In genomic region chr3:52483081-52483480, GRCh38 we compare ENCODE assay signal across 19 cellular contexts. TPM values are rescaled to one million over a fixed set of nuclear protein-coding genes. Genes with fewer than 3 reads are reported as not detected.
DNase-seq lines count a peak whose midpoint lies in the region; ATAC-seq and TF ChIP-seq lines count a peak whose summit lies in the region.
"Had no signal": no experiment of that assay in that cellular context is flagged by ENCODE, and none has a peak within 500 bp of the region (broad histone marks: within the 10 kb centered on the region; RNA-seq: fewer than 3 reads in every experiment).

No MANE protein-coding gene starts in this region.

- H3K36me3 ChIP-seq in fibroblast of lung (ENCODE audit: control insufficient read depth, insufficient read depth, low read length) (peaks cover 47% of the 10 kb centered on the region), prostate gland (peaks cover 34 to 42% of the 10 kb centered on the region in 2 donors)

- H3K79me2 ChIP-seq in fibroblast of lung (ENCODE audit: control insufficient read depth, insufficient read depth, low read length), result no peaks in the 10 kb centered on the region

- 73% methylated on average over 14 of the region's 14 CpGs for whole genome bisulfite sequencing in prostate gland

- peak overlapping the region; percentile 57 for H3K27ac ChIP-seq in AG04450 (ENCODE audit: low read depth, low read length)
- H3K27ac ChIP-seq in fibroblast of lung (ENCODE audit: insufficient read depth, low read length), result peak overlapping the region; percentile 61
- peak overlapping the region; percentile 72 to 74 for H3K27ac ChIP-seq in prostate gland

- ATAC-seq in T-helper 17 cell (no peak), GM18519 (IDR thresholded peaks at IDR 0.05; ENCODE audit: low FRiP score, unreplicated experiment) (no peak), GM18502 (IDR thresholded peaks at IDR 0.05; ENCODE audit: poor library complexity, unreplicated experiment) (no peak), HG03571 (IDR thresholded peaks at IDR 0.05; ENCODE audit: unreplicated experiment) (no peak)
- ATAC-seq: naive thymus-derived CD8-positive, alpha-beta T cell had no signal

- H3K4me3 ChIP-seq in AG04450 (ENCODE audit: low read depth, low read length), result no peak overlapping the region
- H3K4me3 ChIP-seq in fibroblast of lung (replicated peaks in 1 of 4; ENCODE audit: control extremely low read depth in 1 of 4, insufficient read depth in 1 of 4, low read depth in 3 of 4, low read length in 4 of 4), result no peak overlapping the region
- no peak overlapping the region for H3K4me3 ChIP-seq in prostate gland

- peaks cover 7% of the 10 kb centered on the region for H3K4me1 Mint-ChIP-seq in T-helper 17 cell
- H3K4me1 Mint-ChIP-seq: activated CD4-positive, alpha-beta T cell treated with anti-CD3 and anti-CD28 coated beads, Interleukin-2, amount 10 ng/mL, durations not matched to agents 24 days and 14 days had no signal

- POLR2A ChIA-PET in AG04450 (lab: Yijun Ruan, JAX), result no interaction called here

- peak overlapping the region; percentile 51 for H3K27ac Mint-ChIP-seq in T-helper 17 cell
- H3K27ac Mint-ChIP-seq: stimulated activated naive CD8-positive, alpha-beta T cell treated with anti-CD3 and anti-CD28 coated beads, Interleukin-15, Interleukin-2, amounts not matched to agents 100 ng/mL and 50 ng/mL, for 24 hours had no signal

- H2AFZ ChIP-seq in fibroblast of lung (ENCODE audit: low read length), result no peak overlapping the region

- no peak overlapping the region for H3K9ac ChIP-seq in fibroblast of lung (ENCODE audit: insufficient read depth, low read length)

- H3K27me3 Mint-ChIP-seq in T-helper 17 cell, result no peaks in the 10 kb centered on the region
- H3K27me3 Mint-ChIP-seq: activated CD4-positive, alpha-beta T cell treated with anti-CD3 and anti-CD28 coated beads, Interleukin-2, amount 10 ng/mL, durations not matched to agents 24 days and 14 days; naive thymus-derived CD8-positive, alpha-beta T cell; stimulated activated naive CD8-positive, alpha-beta T cell treated with anti-CD3 and anti-CD28 coated beads, Interleukin-15, Interleukin-2, amounts not matched to agents 100 ng/mL and 50 ng/mL, for 24 hours had no signal

- H3K4me1 ChIP-seq in fibroblast of lung (ENCODE audit: control insufficient read depth, extremely low read depth, insufficient read depth, low read length) (peaks cover 17% of the 10 kb centered on the region), prostate gland (replicated peaks) (no peaks in the 10 kb centered on the region)
- H3K4me1 ChIP-seq: Caco-2 had no signal

- CTCF ChIA-PET in AG04450 (lab: Charles Lee), result interaction anchor here (2.4 kb wide), 1 partner anchor 11 kb away, joined by 11 read pairs; no protein-coding TSS in a partner anchor

- intact Hi-C loops in prostate gland (cut with DNase I), result loop anchor here (5.0 kb wide), 1 partner anchor 49 kb away; the partner anchor contains the start of gene NT5DC2

- no peak overlapping the region for H3K4me3 Mint-ChIP-seq in T-helper 17 cell
- H3K4me3 Mint-ChIP-seq: activated CD4-positive, alpha-beta T cell treated with anti-CD3 and anti-CD28 coated beads, Interleukin-2, amount 10 ng/mL, durations not matched to agents 24 days and 14 days; activated T-cell treated with anti-CD3 and anti-CD28 coated beads, Interleukin-2, amount 50 U/mL, for 4 hours; naive thymus-derived CD8-positive, alpha-beta T cell; stimulated activated naive CD8-positive, alpha-beta T cell treated with anti-CD3 and anti-CD28 coated beads, Interleukin-15, Interleukin-2, amounts not matched to agents 100 ng/mL and 50 ng/mL, for 24 hours had no signal

- H3K27me3 ChIP-seq in AG04450 (ENCODE audit: control insufficient read depth, insufficient read depth, low read length) (no peaks in the 10 kb centered on the region), fibroblast of lung (ENCODE audit: control insufficient read depth, insufficient read depth, low read length) (no peaks in the 10 kb centered on the region), prostate gland (replicated peaks; ENCODE audit: insufficient read depth) (no peaks in the 10 kb centered on the region)

- H3K4me2 ChIP-seq in fibroblast of lung (ENCODE audit: extremely low read depth, insufficient read depth, low read length), result no peak overlapping the region

- no peaks in the 10 kb centered on the region for H4K20me1 ChIP-seq in fibroblast of lung (ENCODE audit: control insufficient read depth, extremely low read depth, insufficient read depth, low read length)

- H3K9me3 ChIP-seq in AG04450 (ENCODE audit: control insufficient read depth, insufficient read depth, low read length) (no peaks in the 10 kb centered on the region; the same call in 1 of the 2 replicates), T-helper 17 cell (ENCODE audit: control insufficient read depth, low read length, poor library complexity, severe bottlenecking) (no peaks in the 10 kb centered on the region), fibroblast of lung (ENCODE audit: control insufficient read depth, insufficient read depth, low read depth, low read length) (no peaks in the 10 kb centered on the region), prostate gland (no peaks in the 10 kb centered on the region)
- H3K9me3 ChIP-seq: Caco-2 had no signal

- H3K36me3 Mint-ChIP-seq in T-helper 17 cell (ENCODE audit: low read depth), result peaks cover 2% of the 10 kb centered on the region

- TF ChIP-seq POLR2A in prostate gland (IDR thresholded peaks at IDR 0.05), result no peak

- DNase-seq in AG04450 (ENCODE audit: low read depth, low spot score) (no peak), T-helper 17 cell (no peak), fibroblast of lung (ENCODE audit: low read depth in 2 of 2) (no peak), prostate gland (ENCODE audit: low spot score) (no peak), NCI-H1436 treated with DMSO at 0.1 percent for 48 hours (lab: John Stamatoyannopoulos, UW) (no peak)
- DNase-seq: activated CD4-positive, alpha-beta T cell treated with anti-CD3 and anti-CD28 coated beads, Interleukin-2, amount 10 ng/mL, durations not matched to agents 24 days and 14 days; activated T-cell treated with anti-CD3 and anti-CD28 coated beads, Interleukin-2, amount 50 U/mL, for 4 hours; amniotic stem cell; Caco-2; GF-D8; NCI-H2029; T-helper 9 cell had no signal

- TF ChIP-seq CTCF in AG04450 (IDR thresholded peaks at IDR 0.05; ENCODE audit: low read depth, low read length) (no peak), fibroblast of lung (conservative IDR thresholded peaks at IDR 0.05 in 1 of 2, IDR thresholded peaks at IDR 0.05 in 1 of 2; ENCODE audit: low read depth in 1 of 2, low read length in 2 of 2) (no peak), prostate gland (IDR thresholded peaks at IDR 0.05) (no peak)

RNA-seq across cellular contexts. Expression of gene STAB1, which starts 12.1 kb away (rescaled TPM):
- 0.02 TPM in 1 of 2 replicates, not detected in the other for polyA plus RNA-seq in AG04450 (2011; rRNA removed)
- 0.09 TPM in 1 of 2 replicates, not detected in the other for polyA minus RNA-seq in AG04450 (2011; rRNA and poly(A)+ RNA removed)
- 1 to 10 TPM; 1.7 to 4.9 TPM for total RNA-seq in T-helper 17 cell
- total RNA-seq in fibroblast of lung, result under 0.01 TPM in 2 replicates
- 0.03 and 0.09 TPM in 2 replicates for polyA plus RNA-seq in fibroblast of lung
- polyA plus RNA-seq in fibroblast of lung (2012), result 0.01 and 0.07 TPM in 2 replicates
- 0.33 TPM in 1 of 2 replicates, not detected in the other for polyA minus RNA-seq in fibroblast of lung (ENCODE audit: low replicate concordance)
- total RNA-seq in prostate gland, result 10 to 100 TPM; 21.8 to 68.6 TPM
- polyA plus RNA-seq: keratinocyte; naive thymus-derived CD8-positive, alpha-beta T cell had no signal

RNA-seq across cellular contexts. Expression of gene NISCH, which starts 27.7 kb away (rescaled TPM):
- 71.0 and 73.0 TPM in 2 replicates for polyA plus RNA-seq in AG04450 (2011; rRNA removed)
- 104 and 115 TPM in 2 replicates for polyA minus RNA-seq in AG04450 (2011; rRNA and poly(A)+ RNA removed)
- 100 to 1,000 TPM; 121 to 146 TPM for total RNA-seq in T-helper 17 cell
- total RNA-seq in fibroblast of lung, result 51.4 and 69.9 TPM in 2 replicates
- polyA plus RNA-seq in fibroblast of lung, result 30.8 and 31.1 TPM in 2 replicates
- 29.8 and 33.1 TPM in 2 replicates for polyA plus RNA-seq in fibroblast of lung (2012)
- polyA minus RNA-seq in fibroblast of lung (ENCODE audit: low replicate concordance), result 96.5 and 108 TPM in 2 replicates
- total RNA-seq in prostate gland, result 100 to 1,000 TPM; 107 to 277 TPM

RNA-seq across cellular contexts. Expression of gene TNNC1, which starts 29.2 kb away (rescaled TPM):
- polyA plus RNA-seq in AG04450 (2011; rRNA removed) (1.7 and 1.9 TPM in 2 replicates), fibroblast of lung (0.69 and 0.89 TPM in 2 replicates)
- 1.4 and 2.0 TPM in 2 replicates for polyA minus RNA-seq in AG04450 (2011; rRNA and poly(A)+ RNA removed)
- total RNA-seq in T-helper 17 cell (1 to 10 TPM; 3.7 to 3.8 TPM), fibroblast of lung (0.33 and 0.51 TPM in 2 replicates), prostate gland (100 to 1,000 TPM in 1 of 2 donors, 1 to 10 TPM in 1; 2.7 to 109 TPM)
- polyA plus RNA-seq in fibroblast of lung (2012), result 0.70 and 1.3 TPM in 2 replicates
- not detected in 2 replicates for polyA minus RNA-seq in fibroblast of lung (ENCODE audit: low replicate concordance)
- total RNA-seq: glomerular endothelial cell had no signal

RNA-seq across cellular contexts. Expression of gene SEMA3G, which starts 38.2 kb away (rescaled TPM):
- polyA plus RNA-seq in AG04450 (2011; rRNA removed) (0.02 TPM in 1 of 2 replicates, not detected in the other), fibroblast of lung (0.02 TPM in 1 of 2 replicates, not detected in the other)
- 0.28 TPM in 1 of 2 replicates, not detected in the other for polyA minus RNA-seq in AG04450 (2011; rRNA and poly(A)+ RNA removed)
- total RNA-seq in T-helper 17 cell (1 to 10 TPM; 1.5 to 2.3 TPM), fibroblast of lung (under 0.01 and 0.17 TPM in 2 replicates), prostate gland (1 to 10 TPM; 3.5 to 7.6 TPM)
- 0.10 TPM in 1 of 2 replicates, not detected in the other for polyA plus RNA-seq in fibroblast of lung (2012)
- not detected in 2 replicates for polyA minus RNA-seq in fibroblast of lung (ENCODE audit: low replicate concordance)
- total RNA-seq: naive thymus-derived CD8-positive, alpha-beta T cell had no signal
- polyA plus RNA-seq: naive thymus-derived CD8-positive, alpha-beta T cell had no signal

RNA-seq across cellular contexts. Expression of gene NT5DC2, which starts 50.6 kb away (rescaled TPM):
- polyA plus RNA-seq in AG04450 (2011; rRNA removed) (97.9 and 154 TPM in 2 replicates), fibroblast of lung (61.5 and 83.6 TPM in 2 replicates)
- 130 and 174 TPM in 2 replicates for polyA minus RNA-seq in AG04450 (2011; rRNA and poly(A)+ RNA removed)
- total RNA-seq in T-helper 17 cell (1 to 10 TPM; 2.3 to 2.5 TPM), fibroblast of lung (18.0 and 20.3 TPM in 2 replicates), prostate gland (100 to 1,000 TPM in 1 of 2 donors, 10 to 100 TPM in 1; 70.8 to 117 TPM)
- 96.2 and 142 TPM in 2 replicates for polyA plus RNA-seq in fibroblast of lung (2012)
- 481 and 521 TPM in 2 replicates for polyA minus RNA-seq in fibroblast of lung (ENCODE audit: low replicate concordance)
